ENCODE assay signal across 8 cellular contexts in genomic region chr10:110867011-110867806, GRCh38. TPM values are rescaled to one million over a fixed set of nuclear protein-coding genes. Genes with fewer than 3 reads are reported as not detected.
DNase-seq lines count a peak whose midpoint lies in the region; ATAC-seq and TF ChIP-seq lines count a peak whose summit lies in the region.
"Not testable (repeated sequence)": the region's sequence is repeated elsewhere in the genome, so short reads cannot be mapped to it uniquely, and the experiment has no call there.

No MANE protein-coding gene starts in this region.

- not testable (repeated sequence) for DNase-seq in CD14-positive monocyte (ENCODE audit: low spot score); RWPE1 (ENCODE audit: low spot score); activated naive CD4-positive, alpha-beta T cell treated with anti-CD3 and anti-CD28 coated beads, Interleukin-2, amount 50 U/mL, for 72 hours (ENCODE audit: low spot score in 2 of 2); left colon

- peak overlapping the region; percentile 87 to 96 (median 94) for H3K27ac Mint-ChIP-seq in CD14-positive monocyte
- H3K27ac Mint-ChIP-seq in activated naive CD4-positive, alpha-beta T cell treated with anti-CD3 and anti-CD28 coated beads, Interleukin-2, amount 50 U/mL, for 72 hours: peak overlapping the region; percentile 72 to 93

- H3K4me1 Mint-ChIP-seq in CD14-positive monocyte: peaks cover 86% of the 10 kb centered on the region

- peaks cover 23% of the 10 kb centered on the region for H3K4me1 ChIP-seq in HEK293 (ENCODE audit: control insufficient read depth, insufficient read depth, low read length)
- peaks cover 12 to 22% (median 20%) of the 10 kb centered on the region in 3 donors for H3K4me1 ChIP-seq in skeletal muscle tissue (ENCODE audit: control insufficient read depth in 3 of 3, insufficient read depth in 3 of 3, low read length in 3 of 3)

- H3K36me3 ChIP-seq in HEK293 (ENCODE audit: control insufficient read depth in 2 of 2, insufficient read depth in 1 of 2, low read length in 2 of 2); skeletal muscle tissue (ENCODE audit: control insufficient read depth in 3 of 3, insufficient read depth in 3 of 3, low read length in 3 of 3): not testable (repeated sequence)

- not testable (repeated sequence) for H3K27ac ChIP-seq in HEK293 (ENCODE audit: extremely low read depth, low read depth, low read length)
- H3K27ac ChIP-seq in RWPE1 (peak overlapping the region; percentile 63), skeletal muscle tissue (ENCODE audit: low read depth, low read length) (peak overlapping the region; percentile 44)

- not testable (repeated sequence) for H3K9ac ChIP-seq in skeletal muscle tissue (ENCODE audit: low read depth in 1 of 3, low read length in 3 of 3)

- ATAC-seq in GM19035 (IDR thresholded peaks at IDR 0.05; ENCODE audit: unreplicated experiment): peak; percentile 29
- peak; percentile 33 for ATAC-seq in HG03460 (IDR thresholded peaks at IDR 0.05; ENCODE audit: unreplicated experiment)
- not testable (repeated sequence) for ATAC-seq in activated naive CD4-positive, alpha-beta T cell treated with anti-CD3 and anti-CD28 coated beads, Interleukin-2, amount 50 U/mL, for 72 hours
- ATAC-seq in left colon: peak; percentile 23

- not testable (repeated sequence) for TF ChIP-seq CTCF in CD14-positive monocyte (IDR thresholded peaks at IDR 0.05); HEK293 (tag by site-specific recombination; IDR thresholded peaks at IDR 0.05); RWPE1 (conservative IDR thresholded peaks at IDR 0.05; ENCODE audit: low read depth)

- not testable (repeated sequence) for H3K9me3 Mint-ChIP-seq in CD14-positive monocyte
- peaks cover 0 to 19% of the 10 kb centered on the region in 2 donors for H3K9me3 Mint-ChIP-seq in activated naive CD4-positive, alpha-beta T cell treated with anti-CD3 and anti-CD28 coated beads, Interleukin-2, amount 50 U/mL, for 72 hours

- CTCF ChIA-PET in HEK293 (lab: Yijun Ruan, JAX): interaction anchor here (0.7 kb wide), 1 partner anchor 87 kb away, joined by 3 read pairs; no protein-coding TSS in a partner anchor
- CTCF ChIA-PET in RWPE1 (lab: Yijun Ruan, JAX): not testable (repeated sequence)

- not testable (repeated sequence) for H3K27me3 ChIP-seq in skeletal muscle tissue (ENCODE audit: control insufficient read depth in 3 of 3, insufficient read depth in 3 of 3, low read length in 3 of 3)

- not testable (repeated sequence) for H3K36me3 Mint-ChIP-seq in CD14-positive monocyte
- peaks cover 11 to 27% of the 10 kb centered on the region in 2 donors for H3K36me3 Mint-ChIP-seq in activated naive CD4-positive, alpha-beta T cell treated with anti-CD3 and anti-CD28 coated beads, Interleukin-2, amount 50 U/mL, for 72 hours

- not testable (repeated sequence) for H3K27me3 Mint-ChIP-seq in CD14-positive monocyte (ENCODE audit: low read depth in 3 of 3)

- intact Hi-C loops in CD14-positive monocyte (cut with micrococcal nuclease); left colon (cut with DNase I, micrococcal nuclease): not testable (repeated sequence)

- peak overlapping the region in 1 of 2 donors; percentile 85 for H3K4me3 Mint-ChIP-seq in CD14-positive monocyte

- not testable (repeated sequence) for H3K9me3 ChIP-seq in HEK293 (ENCODE audit: control insufficient read depth, insufficient read depth, low read depth, low read length); skeletal muscle tissue (ENCODE audit: control insufficient read depth in 3 of 3, low read length in 3 of 3)

- not testable (repeated sequence) for H3K4me3 ChIP-seq in HEK293 (ENCODE audit: low read depth, low read length); skeletal muscle tissue (ENCODE audit: low read length in 3 of 3)

- POLR2A ChIA-PET in HEK293 (lab: Yijun Ruan, JAX): interaction anchor here (1.1 kb wide), 1 partner anchor 64 kb away, joined by 3 read pairs; no protein-coding TSS in a partner anchor
- POLR2A ChIA-PET in RWPE1 (lab: Yijun Ruan, JAX; ENCODE audit: low non-redundant PET): not testable (repeated sequence)

TF ChIP-seq in HEK293, 187 proteins besides CTCF, POLR2A, EP300 and RAD21:
- TF ChIP-seq EGR2 (tag by site-specific recombination; IDR thresholded peaks at IDR 0.05; ENCODE audit: low read depth) (0 out of 2 replicates have a peak, but pooled peaks have one; percentile 10), ZIC2 (tag by site-specific recombination; IDR thresholded peaks at IDR 0.05) (peak; percentile 31; the same call in 1 of the 2 replicates), ZFHX2 (tag by site-specific recombination; conservative IDR thresholded peaks at IDR 0.05) (peak; percentile 57; the same call in 1 of the 2 replicates), KLF1 (tag by site-specific recombination; IDR thresholded peaks at IDR 0.05) (peak; percentile 95)

RNA-seq across cellular contexts. Expression of gene PDCD4, which starts 4.5 kb away (rescaled TPM):
- polyA plus RNA-seq in CD14-positive monocyte: 10 to 100 TPM; 48.6 to 53.4 TPM
- 100 to 1,000 TPM in 1 of 2 donors, 10 to 100 TPM in 1; 94.9 to 159 TPM for total RNA-seq in activated naive CD4-positive, alpha-beta T cell treated with anti-CD3 and anti-CD28 coated beads, Interleukin-2, amount 50 U/mL, for 72 hours
- total RNA-seq in left colon (100 to 1,000 TPM; 487 to 575 TPM), skeletal muscle tissue (90.3 TPM)

RNA-seq across cellular contexts. Expression of gene BBIP1, which starts 51.8 kb away (rescaled TPM):
- 10 to 100 TPM; 26.6 to 41.1 TPM for polyA plus RNA-seq in CD14-positive monocyte
- 10 to 100 TPM; 32.1 to 51.8 TPM for total RNA-seq in activated naive CD4-positive, alpha-beta T cell treated with anti-CD3 and anti-CD28 coated beads, Interleukin-2, amount 50 U/mL, for 72 hours
- total RNA-seq in left colon: 10 to 100 TPM; 12.3 to 15.7 TPM
- 6.3 TPM for total RNA-seq in skeletal muscle tissue

RNA-seq across cellular contexts. Expression of gene SHOC2, which starts 52.2 kb away (rescaled TPM):
- polyA plus RNA-seq in CD14-positive monocyte: 10 to 100 TPM; 68.9 to 69.9 TPM
- 10 to 100 TPM; 33.7 to 35.9 TPM for total RNA-seq in activated naive CD4-positive, alpha-beta T cell treated with anti-CD3 and anti-CD28 coated beads, Interleukin-2, amount 50 U/mL, for 72 hours
- total RNA-seq in left colon (10 to 100 TPM; 66.8 to 79.2 TPM), skeletal muscle tissue (47.5 TPM)
